10 cellular contexts compared by ENCODE assay signal in genomic region chr7:141739250-141739649, GRCh38. TPM values are rescaled to one million over a fixed set of nuclear protein-coding genes. Genes with fewer than 3 reads are reported as not detected.
DNase-seq lines count a peak whose midpoint lies in the region; ATAC-seq and TF ChIP-seq lines count a peak whose summit lies in the region.
"Had no signal": no experiment of that assay in that cellular context is flagged by ENCODE, and none has a peak within 500 bp of the region (broad histone marks: within the 10 kb centered on the region; RNA-seq: fewer than 3 reads in every experiment).

No MANE protein-coding gene starts in this region.

- intact Hi-C loops in stomach (cut with DNase I; ENCODE audit: low total_unique reads): no loop called here

- H3K27me3 Mint-ChIP-seq in activated CD8-positive, alpha-beta memory T cell treated with anti-CD3 and anti-CD28 coated beads, Interleukin-2, amount 10 ng/mL, durations not matched to agents 7 days and 5 days: no peaks in the 10 kb centered on the region
- H3K27me3 Mint-ChIP-seq in activated T-helper 17 cell treated with anti-CD3 and anti-CD28 coated beads, Interleukin-2, amount 50 U/mL, for 72 hours: no peaks in the 10 kb centered on the region

- 55 to 59% (median 58%) methylated on average over 3 of the region's 3 CpGs for WGBS in stomach, 5 donors
- WGBS in upper lobe of left lung, 2 donors: 72 to 75% methylated on average over 3 of the region's 3 CpGs

- H3K9me3 ChIP-seq in iPS-18a (ENCODE audit: control insufficient read depth, low read depth, low read length) (no peaks in the 10 kb centered on the region), stomach (no peaks in the 10 kb centered on the region), upper lobe of left lung (no peaks in the 10 kb centered on the region)

- TF ChIP-seq POLR2A in stomach (IDR thresholded peaks at IDR 0.05): no peak
- no peak for TF ChIP-seq POLR2A in upper lobe of left lung (IDR thresholded peaks at IDR 0.05)

- H3K4me3 Mint-ChIP-seq in activated CD8-positive, alpha-beta memory T cell treated with anti-CD3 and anti-CD28 coated beads, Interleukin-2, amount 10 ng/mL, durations not matched to agents 7 days and 5 days: peak overlapping the region; percentile 95
- peak overlapping the region; percentile 96 for H3K4me3 Mint-ChIP-seq in activated T-helper 17 cell treated with anti-CD3 and anti-CD28 coated beads, Interleukin-2, amount 50 U/mL, for 72 hours

- peaks cover 38% of the 10 kb centered on the region for H3K36me3 Mint-ChIP-seq in activated CD8-positive, alpha-beta memory T cell treated with anti-CD3 and anti-CD28 coated beads, Interleukin-2, amount 10 ng/mL, durations not matched to agents 7 days and 5 days
- H3K36me3 Mint-ChIP-seq in activated T-helper 17 cell treated with anti-CD3 and anti-CD28 coated beads, Interleukin-2, amount 50 U/mL, for 72 hours (ENCODE audit: low read depth): peaks cover 66% of the 10 kb centered on the region

- peak overlapping the region; percentile 26 for H3K27ac Mint-ChIP-seq in activated CD8-positive, alpha-beta memory T cell treated with anti-CD3 and anti-CD28 coated beads, Interleukin-2, amount 10 ng/mL, durations not matched to agents 7 days and 5 days
- H3K27ac Mint-ChIP-seq in activated T-helper 17 cell treated with anti-CD3 and anti-CD28 coated beads, Interleukin-2, amount 50 U/mL, for 72 hours: peak overlapping the region; percentile 97

- H3K9me3 Mint-ChIP-seq in activated CD8-positive, alpha-beta memory T cell treated with anti-CD3 and anti-CD28 coated beads, Interleukin-2, amount 10 ng/mL, durations not matched to agents 7 days and 5 days (ENCODE audit: low read depth): no peaks in the 10 kb centered on the region
- H3K9me3 Mint-ChIP-seq in activated T-helper 17 cell treated with anti-CD3 and anti-CD28 coated beads, Interleukin-2, amount 50 U/mL, for 72 hours: no peaks in the 10 kb centered on the region

- H3K4me1 Mint-ChIP-seq in activated CD8-positive, alpha-beta memory T cell treated with anti-CD3 and anti-CD28 coated beads, Interleukin-2, amount 10 ng/mL, durations not matched to agents 7 days and 5 days: peaks cover 43% of the 10 kb centered on the region
- peaks cover 33% of the 10 kb centered on the region for H3K4me1 Mint-ChIP-seq in activated T-helper 17 cell treated with anti-CD3 and anti-CD28 coated beads, Interleukin-2, amount 50 U/mL, for 72 hours

- DNase-seq in activated CD8-positive, alpha-beta memory T cell treated with anti-CD3 and anti-CD28 coated beads, Interleukin-2, amount 10 ng/mL, durations not matched to agents 7 days and 5 days: no peak
- no peak for DNase-seq in activated CD8-positive, alpha-beta memory T cell treated with anti-CD3 and anti-CD28 coated beads, Interleukin-2, amount 50 U/mL, for 48 hours
- DNase-seq in stomach: no peak
- no peak for DNase-seq in dedifferentiated amniotic fluid mesenchymal stem cell (ENCODE audit: extremely low spot score)
- no peak for DNase-seq in upper lobe of left lung
- DNase-seq in NCI-H1694 (lab: John Stamatoyannopoulos, UW): no peak
- DNase-seq: islet precursor cell, NCI-H1436 treated with DMSO at 0.1 percent for 48 hours had no signal

- H3K4me1 ChIP-seq in iPS-18a (ENCODE audit: control insufficient read depth, low read depth, low read length): peaks cover 6% of the 10 kb centered on the region
- H3K4me1 ChIP-seq in stomach: peaks cover 17 to 44% (median 30%) of the 10 kb centered on the region in 4 donors
- H3K4me1 ChIP-seq in upper lobe of left lung: peaks cover 18 to 34% (median 27%) of the 10 kb centered on the region in 4 donors

- H3K9ac ChIP-seq in iPS-18a (ENCODE audit: low read length): peak overlapping the region; percentile 97

- peak overlapping the region; percentile 96 for H3K4me3 ChIP-seq in iPS-18a (ENCODE audit: low read length)
- peak overlapping the region; percentile 68 to 80 (median 75) for H3K4me3 ChIP-seq in stomach
- H3K4me3 ChIP-seq in upper lobe of left lung: peak overlapping the region in 2 of 4 donors; percentile 64 to 72

- CTCF ChIA-PET in activated CD8-positive, alpha-beta memory T cell treated with anti-CD3 and anti-CD28 coated beads, Interleukin-2, amount 10 ng/mL, durations not matched to agents 7 days and 5 days (lab: Charles Lee): interaction anchor here (1.7 to 2.8 kb wide), 6 partner anchors 11 to 86 kb away, joined by 4 to 51 read pairs (median 7); partner anchors contain the start of genes DENND11 and WEE2

- H3K27ac ChIP-seq in iPS-18a (ENCODE audit: low read length): peak overlapping the region; percentile 90
- peak overlapping the region in 2 of 5 donors; percentile 88 to 89 for H3K27ac ChIP-seq in stomach
- peak overlapping the region in 2 of 4 donors; percentile 87 to 88 for H3K27ac ChIP-seq in upper lobe of left lung

- peaks cover 44% of the 10 kb centered on the region for H3K36me3 ChIP-seq in iPS-18a (ENCODE audit: control insufficient read depth, low read depth, low read length)
- H3K36me3 ChIP-seq in stomach: peaks cover 30 to 48% (median 44%) of the 10 kb centered on the region in 4 donors
- H3K36me3 ChIP-seq in upper lobe of left lung: peaks cover 18 to 47% (median 28%) of the 10 kb centered on the region in 4 donors

- TF ChIP-seq CTCF in stomach (IDR thresholded peaks at IDR 0.05) (no peak), upper lobe of left lung (IDR thresholded peaks at IDR 0.05) (no peak)

- TF ChIP-seq EP300 in stomach (IDR thresholded peaks at IDR 0.05): no peak
- no peak for TF ChIP-seq EP300 in upper lobe of left lung (IDR thresholded peaks at IDR 0.05)

- no peak for ATAC-seq in activated CD8-positive, alpha-beta memory T cell treated with anti-CD3 and anti-CD28 coated beads, Interleukin-2, amount 10 ng/mL, durations not matched to agents 7 days and 5 days
- ATAC-seq in activated T-helper 17 cell treated with anti-CD3 and anti-CD28 coated beads, Interleukin-2, amount 50 U/mL, for 72 hours (replicated peaks): no peak
- no peak for ATAC-seq in upper lobe of left lung (ENCODE audit: low FRiP score in 2 of 2)

- H3K27me3 ChIP-seq in iPS-18a (ENCODE audit: control insufficient read depth, insufficient read depth, low read length) (no peaks in the 10 kb centered on the region), stomach (no peaks in the 10 kb centered on the region), upper lobe of left lung (no peaks in the 10 kb centered on the region)

RNA-seq across cellular contexts. Expression of gene SSBP1, which starts 1.1 kb away (rescaled TPM):
- total RNA-seq in activated CD8-positive, alpha-beta memory T cell treated with anti-CD3 and anti-CD28 coated beads, Interleukin-2, amount 10 ng/mL, durations not matched to agents 7 days and 5 days: 100 to 1,000 TPM; 123 to 133 TPM
- 100 to 1,000 TPM; 139 to 213 TPM for total RNA-seq in activated T-helper 17 cell treated with anti-CD3 and anti-CD28 coated beads, Interleukin-2, amount 50 U/mL, for 72 hours
- total RNA-seq in stomach: 100 to 1,000 TPM in 1 of 5 donors, 10 to 100 TPM in 4; 17.4 to 145 (median 59.8) TPM
- 100 to 1,000 TPM; 169 to 207 (median 198) TPM for polyA plus RNA-seq in stomach
- total RNA-seq in upper lobe of left lung: 100 to 1,000 TPM in 1 of 6 donors, 10 to 100 TPM in 5; 30.2 to 114 (median 66.8) TPM

RNA-seq across cellular contexts. Expression of gene TAS2R3, which starts 24.6 kb away (rescaled TPM):
- under 1 TPM; 0.70 to 0.75 TPM for total RNA-seq in activated CD8-positive, alpha-beta memory T cell treated with anti-CD3 and anti-CD28 coated beads, Interleukin-2, amount 10 ng/mL, durations not matched to agents 7 days and 5 days
- 1 to 10 TPM; 1.4 to 3.8 TPM for total RNA-seq in activated T-helper 17 cell treated with anti-CD3 and anti-CD28 coated beads, Interleukin-2, amount 50 U/mL, for 72 hours
- 1 to 10 TPM in 2 of 5 donors, under 1 TPM in 1, not detected in 2; 0.58 to 5.7 (median 4.4) TPM for total RNA-seq in stomach
- not detected for polyA plus RNA-seq in stomach
- total RNA-seq in upper lobe of left lung: 1 to 10 TPM in 4 of 6 donors, under 1 TPM in 1, not detected in 1; 0.91 to 4.3 (median 1.5) TPM

RNA-seq across cellular contexts. Expression of gene WEE2, which starts 31.1 kb away (rescaled TPM):
- total RNA-seq in activated CD8-positive, alpha-beta memory T cell treated with anti-CD3 and anti-CD28 coated beads, Interleukin-2, amount 10 ng/mL, durations not matched to agents 7 days and 5 days: not detected
- under 1 TPM in 1 of 2 donors, not detected in 1; 0.13 TPM for total RNA-seq in activated T-helper 17 cell treated with anti-CD3 and anti-CD28 coated beads, Interleukin-2, amount 50 U/mL, for 72 hours
- total RNA-seq in stomach (under 1 TPM in 1 of 5 donors, not detected in 4; 0.37 TPM), upper lobe of left lung (under 1 TPM in 1 of 6 donors, not detected in 5; 0.78 TPM)
- not detected for polyA plus RNA-seq in stomach

RNA-seq across cellular contexts. Expression of gene TAS2R4, which starts 37.2 kb away (rescaled TPM):
- under 1 TPM; 0.49 to 0.82 TPM for total RNA-seq in activated CD8-positive, alpha-beta memory T cell treated with anti-CD3 and anti-CD28 coated beads, Interleukin-2, amount 10 ng/mL, durations not matched to agents 7 days and 5 days
- total RNA-seq in activated T-helper 17 cell treated with anti-CD3 and anti-CD28 coated beads, Interleukin-2, amount 50 U/mL, for 72 hours: 1 to 10 TPM; 1.3 to 2.8 TPM
- total RNA-seq in stomach (1 to 10 TPM in 3 of 5 donors, under 1 TPM in 1, not detected in 1; 0.58 to 3.7 (median 1.2) TPM), upper lobe of left lung (1 to 10 TPM in 4 of 6 donors, under 1 TPM in 2; 0.33 to 3.1 (median 1.3) TPM)
- under 1 TPM in 1 of 3 donors, not detected in 2; 0.23 TPM for polyA plus RNA-seq in stomach

RNA-seq across cellular contexts. Expression of gene DENND11, which starts 37.3 kb away (rescaled TPM):
- 10 to 100 TPM; 17.0 to 27.3 TPM for total RNA-seq in activated CD8-positive, alpha-beta memory T cell treated with anti-CD3 and anti-CD28 coated beads, Interleukin-2, amount 10 ng/mL, durations not matched to agents 7 days and 5 days
- total RNA-seq in activated T-helper 17 cell treated with anti-CD3 and anti-CD28 coated beads, Interleukin-2, amount 50 U/mL, for 72 hours: 10 to 100 TPM; 19.5 to 36.1 TPM
- total RNA-seq in stomach: 10 to 100 TPM; 10.5 to 80.2 (median 47.2) TPM
- 10 to 100 TPM in 1 of 3 donors, 1 to 10 TPM in 2; 5.8 to 13.0 (median 9.5) TPM for polyA plus RNA-seq in stomach
- total RNA-seq in upper lobe of left lung: 10 to 100 TPM; 17.5 to 36.0 (median 29.1) TPM
